2 cellular contexts compared by ENCODE assay signal in the genomic region with DNA sequence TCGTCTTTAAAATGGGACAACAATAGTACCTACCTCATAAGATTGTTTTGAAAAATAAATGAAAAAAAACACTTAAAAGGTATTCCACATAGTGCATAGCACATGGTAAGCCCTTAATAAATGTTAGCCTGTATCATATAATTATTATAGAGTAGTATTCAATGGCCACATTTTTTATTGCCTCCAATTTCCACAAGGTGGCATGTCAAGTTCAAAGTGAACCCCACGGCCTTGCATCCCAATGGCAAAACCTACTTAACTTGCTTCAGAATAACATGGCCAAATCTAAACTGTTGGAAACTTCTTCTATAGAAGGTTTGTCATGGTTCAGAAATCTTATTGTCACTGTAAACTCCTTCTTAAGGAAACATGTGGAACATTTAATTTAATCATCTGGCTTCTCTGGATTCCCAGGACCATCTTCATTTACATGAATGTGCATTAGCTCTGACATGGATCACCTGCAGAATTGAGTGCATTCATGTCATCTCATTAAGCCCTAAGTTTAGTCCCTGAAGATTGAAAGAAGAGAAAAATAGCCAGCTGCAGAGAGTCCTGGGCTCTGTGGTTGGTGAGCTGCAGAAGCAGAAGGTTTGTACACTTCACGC.
TF ChIP-seq lines count a peak whose summit lies in the region.

No MANE protein-coding gene starts in this region.

TF ChIP-seq in HCT116, 20 proteins besides CTCF, POLR2A, EP300 and RAD21 (continued from another document):
- TF ChIP-seq, protein P1, sequence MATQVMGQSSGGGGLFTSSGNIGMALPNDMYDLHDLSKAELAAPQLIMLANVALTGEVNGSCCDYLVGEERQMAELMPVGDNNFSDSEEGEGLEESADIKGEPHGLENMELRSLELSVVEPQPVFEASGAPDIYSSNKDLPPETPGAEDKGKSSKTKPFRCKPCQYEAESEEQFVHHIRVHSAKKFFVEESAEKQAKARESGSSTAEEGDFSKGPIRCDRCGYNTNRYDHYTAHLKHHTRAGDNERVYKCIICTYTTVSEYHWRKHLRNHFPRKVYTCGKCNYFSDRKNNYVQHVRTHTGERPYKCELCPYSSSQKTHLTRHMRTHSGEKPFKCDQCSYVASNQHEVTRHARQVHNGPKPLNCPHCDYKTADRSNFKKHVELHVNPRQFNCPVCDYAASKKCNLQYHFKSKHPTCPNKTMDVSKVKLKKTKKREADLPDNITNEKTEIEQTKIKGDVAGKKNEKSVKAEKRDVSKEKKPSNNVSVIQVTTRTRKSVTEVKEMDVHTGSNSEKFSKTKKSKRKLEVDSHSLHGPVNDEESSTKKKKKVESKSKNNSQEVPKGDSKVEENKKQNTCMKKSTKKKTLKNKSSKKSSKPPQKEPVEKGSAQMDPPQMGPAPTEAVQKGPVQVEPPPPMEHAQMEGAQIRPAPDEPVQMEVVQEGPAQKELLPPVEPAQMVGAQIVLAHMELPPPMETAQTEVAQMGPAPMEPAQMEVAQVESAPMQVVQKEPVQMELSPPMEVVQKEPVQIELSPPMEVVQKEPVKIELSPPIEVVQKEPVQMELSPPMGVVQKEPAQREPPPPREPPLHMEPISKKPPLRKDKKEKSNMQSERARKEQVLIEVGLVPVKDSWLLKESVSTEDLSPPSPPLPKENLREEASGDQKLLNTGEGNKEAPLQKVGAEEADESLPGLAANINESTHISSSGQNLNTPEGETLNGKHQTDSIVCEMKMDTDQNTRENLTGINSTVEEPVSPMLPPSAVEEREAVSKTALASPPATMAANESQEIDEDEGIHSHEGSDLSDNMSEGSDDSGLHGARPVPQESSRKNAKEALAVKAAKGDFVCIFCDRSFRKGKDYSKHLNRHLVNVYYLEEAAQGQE (IDR thresholded peaks at IDR 0.05; ENCODE audit: low read depth), result no peak
- TF ChIP-seq CBX3 (IDR thresholded peaks at IDR 0.05; ENCODE audit: low read depth) (no peak), EGR1 (IDR thresholded peaks at IDR 0.05; ENCODE audit: low read depth) (no peak), ELF1 (IDR thresholded peaks at IDR 0.05; ENCODE audit: borderline replicate concordance, low read depth) (no peak), SP1 (IDR thresholded peaks at IDR 0.05; ENCODE audit: low read depth) (no peak), JUND (IDR thresholded peaks at IDR 0.05) (no peak), POLR2AphosphoS5 (IDR thresholded peaks at IDR 0.05; ENCODE audit: low read depth, low read length) (no peak), EZH2phosphoT487 (IDR thresholded peaks at IDR 0.05; ENCODE audit: borderline replicate concordance) (no peak), ZNF274 (IDR thresholded peaks at IDR 0.05; ENCODE audit: low read depth, low read length) (no peak), ZFX (IDR thresholded peaks at IDR 0.05) (no peak), CEBPB (IDR thresholded peaks at IDR 0.05; ENCODE audit: low read depth) (no peak), SRF (IDR thresholded peaks at IDR 0.05; ENCODE audit: low read depth) (no peak), FOSL1 (IDR thresholded peaks at IDR 0.05; ENCODE audit: low read depth) (no peak), YY1 (IDR thresholded peaks at IDR 0.05; ENCODE audit: extremely low read depth, insufficient replicate concordance, low read depth, low read length) (no peak), TCF7L2 (IDR thresholded peaks at IDR 0.05; ENCODE audit: borderline replicate concordance, extremely low read depth, insufficient read depth, insufficient read length) (no peak)
- TF ChIP-seq, protein P2, sequence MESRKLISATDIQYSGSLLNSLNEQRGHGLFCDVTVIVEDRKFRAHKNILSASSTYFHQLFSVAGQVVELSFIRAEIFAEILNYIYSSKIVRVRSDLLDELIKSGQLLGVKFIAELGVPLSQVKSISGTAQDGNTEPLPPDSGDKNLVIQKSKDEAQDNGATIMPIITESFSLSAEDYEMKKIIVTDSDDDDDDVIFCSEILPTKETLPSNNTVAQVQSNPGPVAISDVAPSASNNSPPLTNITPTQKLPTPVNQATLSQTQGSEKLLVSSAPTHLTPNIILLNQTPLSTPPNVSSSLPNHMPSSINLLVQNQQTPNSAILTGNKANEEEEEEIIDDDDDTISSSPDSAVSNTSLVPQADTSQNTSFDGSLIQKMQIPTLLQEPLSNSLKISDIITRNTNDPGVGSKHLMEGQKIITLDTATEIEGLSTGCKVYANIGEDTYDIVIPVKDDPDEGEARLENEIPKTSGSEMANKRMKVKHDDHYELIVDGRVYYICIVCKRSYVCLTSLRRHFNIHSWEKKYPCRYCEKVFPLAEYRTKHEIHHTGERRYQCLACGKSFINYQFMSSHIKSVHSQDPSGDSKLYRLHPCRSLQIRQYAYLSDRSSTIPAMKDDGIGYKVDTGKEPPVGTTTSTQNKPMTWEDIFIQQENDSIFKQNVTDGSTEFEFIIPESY (IDR thresholded peaks at IDR 0.05; ENCODE audit: extremely low read depth, insufficient replicate concordance, low read length), result no peak
TF ChIP-seq in HCT116: peak in this region for 0.

TF ChIP-seq in endothelial cell of umbilical vein, 7 proteins besides CTCF, POLR2A, EP300 and RAD21 (continued from another document):
- TF ChIP-seq FOS (IDR thresholded peaks at IDR 0.05; ENCODE audit: borderline replicate concordance, insufficient read depth, low read length), result no peak
